21 cellular contexts compared by ENCODE assay signal in the genomic region with DNA sequence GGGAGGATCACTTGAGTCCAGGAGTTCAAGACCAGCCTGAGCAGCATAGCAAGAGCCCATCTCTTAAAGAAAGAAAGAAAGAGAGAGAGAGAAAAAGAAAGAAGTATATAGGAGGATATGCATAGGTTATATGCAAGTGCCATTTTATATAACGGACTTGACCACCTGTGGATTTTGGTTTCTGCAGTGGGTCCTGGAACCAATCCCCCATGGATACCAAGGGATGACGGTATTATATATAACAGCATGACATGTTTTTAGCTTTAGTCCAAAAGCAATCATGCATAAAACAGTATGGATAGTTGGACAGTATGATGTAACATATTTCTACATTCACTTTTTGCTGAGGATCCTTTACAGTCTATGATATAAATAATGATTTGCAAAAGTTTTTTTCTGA. TPM values are rescaled to one million over a fixed set of nuclear protein-coding genes. Genes with fewer than 3 reads are reported as not detected.
DNase-seq lines count a peak whose midpoint lies in the region; TF ChIP-seq lines count a peak whose summit lies in the region.
"Had no signal": no experiment of that assay in that cellular context is flagged by ENCODE, and none has a peak within 500 bp of the region (broad histone marks: within the 10 kb centered on the region; RNA-seq: fewer than 3 reads in every experiment).

No MANE protein-coding gene starts in this region.

- DNase-seq in SK-N-MC (ENCODE audit: low read depth, low spot score): no peak
- DNase-seq in mesenchymal stem cell: no peak
- no peak for DNase-seq in smooth muscle cell (lab: John Stamatoyannopoulos, UW; ENCODE audit: unreplicated experiment)
- DNase-seq in amygdala (lab: John Stamatoyannopoulos, UW): no peak
- no peak for DNase-seq in lower leg skin (ENCODE audit: low spot score in 2 of 2)
- DNase-seq in vagina (ENCODE audit: extremely low spot score in 2 of 2): no peak
- DNase-seq: C1 segment of cervical spinal cord; CD4-positive, alpha-beta memory T cell; COR-L47; DMS53; H7; KG1; MM.1S; NCI-H1417; NCI-H1694 treated with DMSO at 0.1 percent for 48 hours; NCI-H2081; NCI-H2227 treated with DMSO at 0.1 percent for 48 hours; NCI-H69; SHP77 had no signal

- TF ChIP-seq CTCF in smooth muscle cell (IDR thresholded peaks at IDR 0.05; ENCODE audit: borderline replicate concordance, insufficient read depth, poor library complexity, severe bottlenecking) (no peak), lower leg skin (IDR thresholded peaks at IDR 0.05) (no peak), vagina (IDR thresholded peaks at IDR 0.05) (no peak)

- H2BK15ac ChIP-seq in mesenchymal stem cell (ENCODE audit: low read depth, poor library complexity, severe bottlenecking): no peak overlapping the region

- H3K27me3 ChIP-seq in ACC112 (ENCODE audit: insufficient read depth, low read length) (no peaks in the 10 kb centered on the region), mesenchymal stem cell (ENCODE audit: control insufficient read depth in 1 of 2, insufficient read depth in 1 of 2, low read length in 2 of 2) (no peaks in the 10 kb centered on the region), smooth muscle cell (ENCODE audit: low read depth) (no peaks in the 10 kb centered on the region), vagina (no peaks in the 10 kb centered on the region)

- no peak overlapping the region for H3K4ac ChIP-seq in mesenchymal stem cell (ENCODE audit: low read depth in 1 of 2, low read length in 2 of 2)

- H2BK12ac ChIP-seq in mesenchymal stem cell (ENCODE audit: low read length in 2 of 2): no peak overlapping the region

- H2BK120ac ChIP-seq in mesenchymal stem cell (ENCODE audit: low read depth, low read length): no peak overlapping the region

- no peak overlapping the region for H3K18ac ChIP-seq in mesenchymal stem cell (ENCODE audit: low read depth in 1 of 2, low read length in 2 of 2)

- peaks cover 4% of the 10 kb centered on the region for H4K20me1 ChIP-seq in smooth muscle cell (ENCODE audit: low read depth)

- H3K9me3 ChIP-seq in SK-N-MC (ENCODE audit: low read depth, low read length): no peaks in the 10 kb centered on the region
- no peaks in the 10 kb centered on the region for H3K9me3 ChIP-seq in mesenchymal stem cell (ENCODE audit: control insufficient read depth, low read length)
- H3K9me3 ChIP-seq in smooth muscle cell (replicated peaks; ENCODE audit: low read depth): no peaks in the 10 kb centered on the region
- H3K9me3 ChIP-seq in vagina: no peaks in the 10 kb centered on the region

- peaks cover 1% of the 10 kb centered on the region for H3K79me1 ChIP-seq in mesenchymal stem cell (replicated peaks; ENCODE audit: low read length, poor library complexity, severe bottlenecking)

- no peak overlapping the region for H4K91ac ChIP-seq in mesenchymal stem cell (ENCODE audit: low read length)

- no peak overlapping the region for H3K4me3 ChIP-seq in ACC112 (ENCODE audit: low read depth, low read length)
- no peak overlapping the region for H3K4me3 ChIP-seq in SK-N-MC
- H3K4me3 ChIP-seq in mesenchymal stem cell (ENCODE audit: insufficient read depth in 1 of 2, low read depth in 1 of 2, low read length in 2 of 2): no peak overlapping the region
- no peak overlapping the region for H3K4me3 ChIP-seq in smooth muscle cell
- no peak overlapping the region for H3K4me3 ChIP-seq in lower leg skin (ENCODE audit: low read depth, poor library complexity, severe bottlenecking)
- H3K4me3 ChIP-seq in vagina: no peak overlapping the region

- no peak for TF ChIP-seq POLR2A in lower leg skin (IDR thresholded peaks at IDR 0.05)
- TF ChIP-seq POLR2A in vagina (IDR thresholded peaks at IDR 0.05): no peak

- intact Hi-C loops in lower leg skin (cut with DNase I; ENCODE audit: low total_unique reads): no loop called here
- intact Hi-C loops in vagina (cut with DNase I): no loop called here

- H2AK5ac ChIP-seq in mesenchymal stem cell (ENCODE audit: low read length, severe bottlenecking): no peak overlapping the region

- H3K9ac ChIP-seq in SK-N-MC (ENCODE audit: insufficient read length) (no peak overlapping the region), mesenchymal stem cell (ENCODE audit: low read length) (no peak overlapping the region), smooth muscle cell (ENCODE audit: low read depth) (no peak overlapping the region)

- peaks cover 73% of the 10 kb centered on the region for H3K4me1 ChIP-seq in ACC112 (ENCODE audit: control insufficient read depth, insufficient read depth, low read length, unreplicated experiment)
- peaks cover 20% of the 10 kb centered on the region for H3K4me1 ChIP-seq in mesenchymal stem cell (ENCODE audit: control insufficient read depth, insufficient read depth, low read depth, low read length)
- peaks cover 68% of the 10 kb centered on the region for H3K4me1 ChIP-seq in smooth muscle cell (ENCODE audit: low read depth)
- H3K4me1 ChIP-seq in vagina: peaks cover 37% of the 10 kb centered on the region

- 78% methylated on average over 1 of the region's 2 CpGs for WGBS in mesenchymal stem cell
- 91% methylated on average over 2 of the region's 2 CpGs for WGBS in smooth muscle cell (ENCODE audit: low lambda C conversion rate)
- 95 to 96% methylated on average over 2 of the region's 2 CpGs for WGBS in lower leg skin, 2 donors

- no peak overlapping the region for H2BK5ac ChIP-seq in mesenchymal stem cell (ENCODE audit: low read depth, low read length, poor library complexity, severe bottlenecking)

- no peak overlapping the region for H3K23ac ChIP-seq in mesenchymal stem cell (ENCODE audit: low read length in 2 of 2)

- H3K14ac ChIP-seq in mesenchymal stem cell (ENCODE audit: low read length in 2 of 2): no peak overlapping the region

- H2AFZ ChIP-seq in ACC112 (ENCODE audit: low read length, unreplicated experiment): no peak overlapping the region
- H2AFZ ChIP-seq in mesenchymal stem cell (ENCODE audit: low read depth, low read length): no peak overlapping the region
- no peak overlapping the region for H2AFZ ChIP-seq in smooth muscle cell (ENCODE audit: low read depth)

- no peak overlapping the region for H3K4me2 ChIP-seq in mesenchymal stem cell (ENCODE audit: low read length, poor library complexity, severe bottlenecking)
- H3K4me2 ChIP-seq in smooth muscle cell: peak overlapping the region; percentile 75

- peaks cover 70% of the 10 kb centered on the region for H3F3A ChIP-seq in smooth muscle cell (ENCODE audit: low read depth)

- peak overlapping the region; percentile 77 for H3K27ac ChIP-seq in ACC112 (ENCODE audit: low read depth, low read length)
- H3K27ac ChIP-seq in SK-N-MC: peak overlapping the region; percentile 59
- peak overlapping the region; percentile 65 for H3K27ac ChIP-seq in mesenchymal stem cell (ENCODE audit: low read length, poor library complexity, severe bottlenecking)
- H3K27ac ChIP-seq in smooth muscle cell (ENCODE audit: low read depth): peak overlapping the region; percentile 87
- H3K27ac ChIP-seq in vagina: no peak overlapping the region
- H3K27ac ChIP-seq: RWPE1 had no signal

- H3K36me3 ChIP-seq in ACC112 (ENCODE audit: insufficient read depth, low read length) (peaks cover 54% of the 10 kb centered on the region), SK-N-MC (ENCODE audit: insufficient read depth, low read length) (peaks cover 93% of the 10 kb centered on the region), mesenchymal stem cell (ENCODE audit: control insufficient read depth in 1 of 2, insufficient read depth in 2 of 2, low read depth in 1 of 2, low read length in 2 of 2) (peaks cover 15 to 78% of the 10 kb centered on the region in 2 experiments), smooth muscle cell (ENCODE audit: low read depth) (peaks cover 12% of the 10 kb centered on the region), vagina (peaks cover 0 to 9% of the 10 kb centered on the region in 2 donors)

- H3K79me2 ChIP-seq in ACC112 (ENCODE audit: control insufficient read depth, insufficient read depth, low read length, unreplicated experiment) (no peaks in the 10 kb centered on the region), smooth muscle cell (ENCODE audit: low read depth) (no peaks in the 10 kb centered on the region)

- H4K8ac ChIP-seq in mesenchymal stem cell (ENCODE audit: low read length): no peak overlapping the region

RNA-seq across cellular contexts. Expression of a gene that starts 45.3 kb away (rescaled TPM):
- polyA plus RNA-seq in mesenchymal stem cell (2013, experiment 1 of 2): 90.9 TPM
- 91.1 TPM for polyA plus RNA-seq in mesenchymal stem cell (2013, experiment 2 of 2)
- 165 and 172 TPM in 2 replicates for total RNA-seq in smooth muscle cell
- 51.4 and 71.4 TPM in 2 replicates for polyA plus RNA-seq in smooth muscle cell
- total RNA-seq in lower leg skin: 100 to 1,000 TPM in 1 of 4 donors, 10 to 100 TPM in 3; 52.2 to 139 (median 69.7) TPM
- total RNA-seq in vagina: 67.8 TPM
